Comparison of ENCODE assay signal across 22 cellular contexts in the genomic region with DNA sequence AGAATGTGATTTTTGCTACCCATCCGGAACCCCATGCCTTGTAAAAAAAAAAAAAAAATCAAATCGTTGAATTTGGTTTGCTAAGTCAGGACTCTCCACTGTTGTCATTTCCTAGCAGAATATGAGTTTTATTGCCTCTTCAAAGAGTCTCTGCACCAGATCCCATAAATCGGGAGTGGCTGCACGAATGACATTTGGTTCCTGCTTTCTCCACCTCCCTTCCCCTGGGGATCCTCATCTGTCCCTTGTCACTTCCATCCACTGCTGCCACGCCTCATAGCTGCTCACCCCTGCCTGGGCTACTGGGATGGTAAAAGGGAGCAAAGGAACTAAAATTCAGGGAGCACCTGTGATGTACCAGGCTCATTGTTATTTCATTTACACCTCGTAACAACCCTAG. TPM values are rescaled to one million over a fixed set of nuclear protein-coding genes. Genes with fewer than 3 reads are reported as not detected.
"Had no signal": no experiment of that assay in that cellular context is flagged by ENCODE, and none has a peak within 500 bp of the region (broad histone marks: within the 10 kb centered on the region; RNA-seq: fewer than 3 reads in every experiment).

No MANE protein-coding gene starts in this region.

- H3K4me3 ChIP-seq: gastrocnemius medialis, left ventricle myocardium inferior, pancreas, right lobe of liver, suprapubic skin had no signal

- ATAC-seq: activated CD4-positive, CD25-positive, alpha-beta regulatory T cell treated with anti-CD3 and anti-CD28 coated beads, Interleukin-2, amount 50 U/mL, for 24 hours; activated CD8-positive, alpha-beta T cell treated with anti-CD3 and anti-CD28 coated beads, Interleukin-2, amount 10 ng/mL, durations not matched to agents 7 days and 5 days; activated naive CD8-positive, alpha-beta T cell treated with anti-CD3 and anti-CD28 coated beads, Interleukin-2, amount 50 U/mL, for 24 hours; gastrocnemius medialis; natural killer cell; stimulated activated naive CD8-positive, alpha-beta T cell treated with anti-CD3 and anti-CD28 coated beads, Interleukin-15, amount 100 ng/mL, for 72 hours had no signal

- DNase-seq: activated CD4-positive, alpha-beta T cell treated with anti-CD3 and anti-CD28 coated beads, Interleukin-2, amount 10 ng/mL, durations not matched to agents 7 days and 5 days; activated CD8-positive, alpha-beta T cell treated with anti-CD3 and anti-CD28 coated beads, Interleukin-2, amount 10 ng/mL, durations not matched to agents 7 days and 5 days; activated effector memory CD4-positive, alpha-beta T cell treated with Interleukin-2 at 50 U/mL for 16 hours; activated naive CD4-positive, alpha-beta T cell treated with anti-CD3 and anti-CD28 coated beads, Interleukin-2, amount 10 ng/mL, durations not matched to agents 7 days and 5 days; activated naive CD8-positive, alpha-beta T cell treated with anti-CD3 and anti-CD28 coated beads, Interleukin-2, amount 50 U/mL, for 24 hours; activated T-cell treated with anti-CD3 and anti-CD28 coated beads, Interleukin-2, amount 50 U/mL, for 24 hours; anterior cingulate cortex; caudate nucleus; gastrocnemius medialis; head of caudate nucleus; kidney; left ventricle myocardium inferior; natural killer cell; right lobe of liver; small intestine; stimulated activated CD4-positive, alpha-beta T cell treated with anti-CD3 and anti-CD28 coated beads, Interleukin-4, amount 100 ng/mL, for 1 hour; stimulated activated naive CD8-positive, alpha-beta T cell treated with anti-CD3 and anti-CD28 coated beads, Interleukin-15, amount 100 ng/mL, for 72 hours; trophoblast cell had no signal

- H3K36me3 ChIP-seq: gastrocnemius medialis, left ventricle myocardium inferior, pancreas, right lobe of liver, suprapubic skin had no signal

- H3K9me3 ChIP-seq: gastrocnemius medialis, left ventricle myocardium inferior, pancreas, right lobe of liver, suprapubic skin had no signal

- H3K27ac ChIP-seq: gastrocnemius medialis, left ventricle myocardium inferior, pancreas, right lobe of liver, suprapubic skin had no signal

- H3K4me1 ChIP-seq: gastrocnemius medialis, left ventricle myocardium inferior, pancreas, right lobe of liver, suprapubic skin had no signal

- H3K27me3 ChIP-seq: gastrocnemius medialis, pancreas, right lobe of liver had no signal

RNA-seq across cellular contexts. Expression of gene KRT36, which starts 0.3 kb away (rescaled TPM):
- total RNA-seq: activated CD4-positive, alpha-beta T cell treated with anti-CD3 and anti-CD28 coated beads, Interleukin-2, amount 10 ng/mL, durations not matched to agents 7 days and 5 days; activated CD8-positive, alpha-beta T cell treated with anti-CD3 and anti-CD28 coated beads, Interleukin-2, amount 10 ng/mL, durations not matched to agents 7 days and 5 days; gastrocnemius medialis; kidney; left ventricle myocardium inferior; natural killer cell; pancreas; right lobe of liver had no signal
- polyA plus RNA-seq: pancreas, small intestine had no signal

RNA-seq across cellular contexts. Expression of gene KRT35, which starts 9.1 kb away (rescaled TPM):
- total RNA-seq: activated CD4-positive, alpha-beta T cell treated with anti-CD3 and anti-CD28 coated beads, Interleukin-2, amount 10 ng/mL, durations not matched to agents 7 days and 5 days; activated CD8-positive, alpha-beta T cell treated with anti-CD3 and anti-CD28 coated beads, Interleukin-2, amount 10 ng/mL, durations not matched to agents 7 days and 5 days; gastrocnemius medialis; kidney; left ventricle myocardium inferior; natural killer cell; pancreas; right lobe of liver had no signal
- polyA plus RNA-seq: esophagus, pancreas, small intestine had no signal

RNA-seq across cellular contexts. Expression of gene KRT13, which starts 15.4 kb away (rescaled TPM):
- total RNA-seq: activated CD4-positive, alpha-beta T cell treated with anti-CD3 and anti-CD28 coated beads, Interleukin-2, amount 10 ng/mL, durations not matched to agents 7 days and 5 days; activated CD8-positive, alpha-beta T cell treated with anti-CD3 and anti-CD28 coated beads, Interleukin-2, amount 10 ng/mL, durations not matched to agents 7 days and 5 days; gastrocnemius medialis; kidney; left ventricle myocardium inferior; natural killer cell had no signal

RNA-seq across cellular contexts. Expression of gene KRT32, which starts 22.8 kb away (rescaled TPM):
- total RNA-seq: activated CD4-positive, alpha-beta T cell treated with anti-CD3 and anti-CD28 coated beads, Interleukin-2, amount 10 ng/mL, durations not matched to agents 7 days and 5 days; activated CD8-positive, alpha-beta T cell treated with anti-CD3 and anti-CD28 coated beads, Interleukin-2, amount 10 ng/mL, durations not matched to agents 7 days and 5 days; kidney; natural killer cell; pancreas; right lobe of liver had no signal
- polyA plus RNA-seq: small intestine had no signal

RNA-seq across cellular contexts. Expression of gene KRT15, which starts 28.7 kb away (rescaled TPM):
- total RNA-seq: activated CD4-positive, alpha-beta T cell treated with anti-CD3 and anti-CD28 coated beads, Interleukin-2, amount 10 ng/mL, durations not matched to agents 7 days and 5 days; activated CD8-positive, alpha-beta T cell treated with anti-CD3 and anti-CD28 coated beads, Interleukin-2, amount 10 ng/mL, durations not matched to agents 7 days and 5 days; gastrocnemius medialis; left ventricle myocardium inferior; natural killer cell; right lobe of liver had no signal
